13 cellular contexts compared by ENCODE assay signal in the genomic region with DNA sequence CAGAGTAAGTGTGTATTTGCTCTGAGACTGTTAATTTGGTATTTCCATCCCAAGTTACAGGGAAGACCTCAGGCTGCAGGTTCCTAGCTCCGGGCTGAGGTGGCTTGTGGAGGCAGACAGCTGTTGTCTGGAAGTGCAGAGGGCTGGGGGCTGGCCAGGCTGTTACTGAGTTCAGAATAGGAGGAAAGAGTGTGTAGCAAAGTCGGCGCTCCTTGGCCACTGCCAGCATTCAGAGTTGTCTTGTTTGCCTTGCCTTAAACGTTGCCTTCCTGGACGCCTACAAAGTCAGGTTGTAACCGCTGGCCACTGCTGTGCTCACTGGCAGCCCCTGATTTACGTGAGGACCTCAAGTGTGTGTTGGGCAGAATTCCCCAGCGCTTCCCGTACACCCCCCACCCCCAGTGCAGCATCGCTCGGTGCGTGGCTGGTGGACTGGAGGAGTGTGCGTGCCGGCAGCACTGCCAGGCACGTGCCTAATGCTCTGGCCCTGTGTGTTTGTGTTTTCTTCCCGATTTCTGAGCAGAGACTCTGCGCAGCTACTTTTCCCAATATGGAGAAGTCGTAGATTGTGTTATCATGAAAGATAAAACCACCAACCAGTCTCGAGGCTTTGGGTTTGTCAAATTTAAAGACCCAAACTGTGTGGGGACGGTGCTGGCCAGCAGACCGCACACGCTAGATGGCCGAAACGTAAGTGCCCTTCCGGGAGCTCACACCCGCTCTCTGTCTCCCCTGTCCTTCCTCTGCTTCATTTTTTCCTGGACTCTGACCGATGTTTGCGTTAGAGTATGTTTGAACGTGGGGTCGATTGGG. TPM values are rescaled to one million over a fixed set of nuclear protein-coding genes. Genes with fewer than 3 reads are reported as not detected.
DNase-seq lines count a peak whose midpoint lies in the region; ATAC-seq and TF ChIP-seq lines count a peak whose summit lies in the region.
"Had no signal": no experiment of that assay in that cellular context is flagged by ENCODE, and none has a peak within 500 bp of the region (broad histone marks: within the 10 kb centered on the region; RNA-seq: fewer than 3 reads in every experiment).

No MANE protein-coding gene starts in this region.

- CTCF ChIA-PET in WTC11 (lab: Charles Lee): interaction anchor here (1.4 kb wide), 1 partner anchor 27 kb away, joined by 3 read pairs; no protein-coding TSS in a partner anchor

- peaks cover 88% of the 10 kb centered on the region for H3K79me2 ChIP-seq in fibroblast of lung (ENCODE audit: control insufficient read depth, insufficient read depth, low read length)

- ATAC-seq in WTC11: no peak
- no peak for ATAC-seq in HG03039 (IDR thresholded peaks at IDR 0.05; ENCODE audit: unreplicated experiment)
- ATAC-seq in GM21723 (IDR thresholded peaks at IDR 0.05; ENCODE audit: unreplicated experiment): no peak
- no peak for ATAC-seq in GM19023 (IDR thresholded peaks at IDR 0.05; ENCODE audit: unreplicated experiment)

- peaks cover 21% of the 10 kb centered on the region for H3K4me1 ChIP-seq in fibroblast of lung (ENCODE audit: control insufficient read depth, extremely low read depth, insufficient read depth, low read length)

- H3K27ac Mint-ChIP-seq in CD14-positive monocyte (peak overlapping the region in 4 of 7 donors; percentile 10 to 69 (median 36)), WTC11 (peak overlapping the region; percentile 75), progenitor cell of endocrine pancreas (peak overlapping the region; percentile 67)
- H3K27ac Mint-ChIP-seq: B cell; T-helper 1 cell treated with Interleukin-12 subunit alpha and Interleukin-12 subunit beta and Interleukin-4 antibody, amounts not matched to agents 30 μg/mL and 1 μg/mL, for 36 hours had no signal

- no peak overlapping the region for H2AFZ ChIP-seq in fibroblast of lung (ENCODE audit: low read length)

- peaks cover 49% of the 10 kb centered on the region for H3K36me3 ChIP-seq in fibroblast of lung (ENCODE audit: control insufficient read depth, insufficient read depth, low read length)

- no peak for TF ChIP-seq CTCF in CD14-positive monocyte (IDR thresholded peaks at IDR 0.05)
- no peak for TF ChIP-seq CTCF in WTC11 (IDR thresholded peaks at IDR 0.05)
- no peak for TF ChIP-seq CTCF in fibroblast of lung (conservative IDR thresholded peaks at IDR 0.05 in 1 of 2, IDR thresholded peaks at IDR 0.05 in 1 of 2; ENCODE audit: low read depth in 1 of 2, low read length in 2 of 2)
- TF ChIP-seq CTCF in progenitor cell of endocrine pancreas (IDR thresholded peaks at IDR 0.05; ENCODE audit: unreplicated experiment): no peak

- POLR2A ChIA-PET in WTC11 (lab: Charles Lee): no interaction called here

- peak overlapping the region; percentile 49 for H3K27ac ChIP-seq in fibroblast of lung (ENCODE audit: insufficient read depth, low read length)

- intact Hi-C loops in CD14-positive monocyte (cut with micrococcal nuclease): no loop called here

- no peak overlapping the region for H3K9ac ChIP-seq in fibroblast of lung (ENCODE audit: insufficient read depth, low read length)

- H3K27me3 ChIP-seq in fibroblast of lung (ENCODE audit: control insufficient read depth, insufficient read depth, low read length): no peaks in the 10 kb centered on the region

- H3K9me3 ChIP-seq in fibroblast of lung (ENCODE audit: control insufficient read depth, insufficient read depth, low read depth, low read length): no peaks in the 10 kb centered on the region

- H3K4me3 Mint-ChIP-seq in CD14-positive monocyte (no peak overlapping the region), WTC11 (no peak overlapping the region), progenitor cell of endocrine pancreas (ENCODE audit: low read depth) (peak overlapping the region; percentile 11)
- H3K4me3 Mint-ChIP-seq: B cell; T-helper 1 cell treated with Interleukin-12 subunit alpha and Interleukin-12 subunit beta and Interleukin-4 antibody, amounts not matched to agents 30 μg/mL and 1 μg/mL, for 36 hours had no signal

- no peak overlapping the region for H3K4me2 ChIP-seq in fibroblast of lung (ENCODE audit: extremely low read depth, insufficient read depth, low read length)

- H3K36me3 Mint-ChIP-seq in CD14-positive monocyte (peaks cover 45 to 74% of the 10 kb centered on the region in 2 donors), WTC11 (peaks cover 49% of the 10 kb centered on the region), progenitor cell of endocrine pancreas (ENCODE audit: insufficient read depth) (peaks cover 16% of the 10 kb centered on the region)

- DNase-seq in CD14-positive monocyte (ENCODE audit: low spot score) (no peak), WTC11 (ENCODE audit: low spot score) (no peak), fibroblast of lung (ENCODE audit: low read depth in 2 of 2) (no peak), progenitor cell of endocrine pancreas (ENCODE audit: low spot score, unreplicated experiment) (no peak), SW 1271 (lab: John Stamatoyannopoulos, UW) (no peak)
- DNase-seq: GDM1, NCI-H2029 had no signal

- H3K4me1 Mint-ChIP-seq in CD14-positive monocyte (peaks cover 24% of the 10 kb centered on the region), WTC11 (peaks cover 45% of the 10 kb centered on the region), progenitor cell of endocrine pancreas (ENCODE audit: low read depth) (peaks cover 31% of the 10 kb centered on the region)

- no peaks in the 10 kb centered on the region for H4K20me1 ChIP-seq in fibroblast of lung (ENCODE audit: control insufficient read depth, extremely low read depth, insufficient read depth, low read length)

- H3K9me3 Mint-ChIP-seq in CD14-positive monocyte: no peaks in the 10 kb centered on the region
- H3K9me3 Mint-ChIP-seq in WTC11: no peaks in the 10 kb centered on the region
- no peaks in the 10 kb centered on the region for H3K9me3 Mint-ChIP-seq in progenitor cell of endocrine pancreas (ENCODE audit: low read depth)
- H3K9me3 Mint-ChIP-seq: T-helper 1 cell treated with Interleukin-12 subunit alpha and Interleukin-12 subunit beta and Interleukin-4 antibody, amounts not matched to agents 30 μg/mL and 1 μg/mL, for 36 hours had no signal

- H3K27me3 Mint-ChIP-seq in CD14-positive monocyte (ENCODE audit: low read depth in 3 of 3): peaks cover 0 to 1% (median 0%) of the 10 kb centered on the region in 3 donors
- H3K27me3 Mint-ChIP-seq in WTC11 (ENCODE audit: low read depth): no peaks in the 10 kb centered on the region
- no peaks in the 10 kb centered on the region for H3K27me3 Mint-ChIP-seq in progenitor cell of endocrine pancreas
- H3K27me3 Mint-ChIP-seq: B cell had no signal

- H3K4me3 ChIP-seq in fibroblast of lung (replicated peaks in 1 of 4; ENCODE audit: control extremely low read depth in 1 of 4, insufficient read depth in 1 of 4, low read depth in 3 of 4, low read length in 4 of 4): no peak overlapping the region

TF ChIP-seq in WTC11, 78 proteins besides CTCF, POLR2A, EP300 and RAD21:
- no peak for TF ChIP-seq NR3C1 (CRISPR knock-in tag; conservative IDR thresholded peaks at IDR 0.05; ENCODE audit: low read depth)

RNA-seq across cellular contexts. Expression of a gene that starts 10.5 kb away (rescaled TPM):
- polyA plus RNA-seq in CD14-positive monocyte (1 to 10 TPM; 3.3 to 4.2 TPM), fibroblast of lung (44.6 and 65.4 TPM in 2 replicates)
- total RNA-seq in WTC11 (2021) (338 to 360 TPM (median 339 TPM) in 3 replicates), fibroblast of lung (34.9 and 49.5 TPM in 2 replicates), progenitor cell of endocrine pancreas (131 and 136 TPM in 2 replicates)
- 69.9 and 94.0 TPM in 2 replicates for polyA plus RNA-seq in fibroblast of lung (2012)
- 72.9 and 84.1 TPM in 2 replicates for polyA minus RNA-seq in fibroblast of lung (ENCODE audit: low replicate concordance)

RNA-seq across cellular contexts. Expression of a gene that starts 16.5 kb away (rescaled TPM):
- polyA plus RNA-seq in CD14-positive monocyte (under 1 TPM; 0.95 to 0.96 TPM), fibroblast of lung (20.0 and 32.6 TPM in 2 replicates)
- total RNA-seq in WTC11 (2021) (27.7 to 33.6 TPM (median 28.9 TPM) in 3 replicates), fibroblast of lung (31.1 and 44.1 TPM in 2 replicates), progenitor cell of endocrine pancreas (47.0 and 48.5 TPM in 2 replicates)
- polyA plus RNA-seq in fibroblast of lung (2012): 34.3 and 61.8 TPM in 2 replicates
- polyA minus RNA-seq in fibroblast of lung (ENCODE audit: low replicate concordance): 69.4 and 75.2 TPM in 2 replicates

RNA-seq across cellular contexts. Expression of a gene that starts 20.3 kb away (rescaled TPM):
- polyA plus RNA-seq in CD14-positive monocyte: 1,000 to 10,000 TPM; 1,318 to 1,526 TPM
- total RNA-seq in WTC11 (2021): 1,932 to 2,169 TPM (median 2,158 TPM) in 3 replicates
- 369 and 494 TPM in 2 replicates for total RNA-seq in fibroblast of lung
- 878 and 1,038 TPM in 2 replicates for polyA plus RNA-seq in fibroblast of lung
- 1,751 and 2,175 TPM in 2 replicates for polyA plus RNA-seq in fibroblast of lung (2012)
- polyA minus RNA-seq in fibroblast of lung (ENCODE audit: low replicate concordance): 414 and 480 TPM in 2 replicates
- total RNA-seq in progenitor cell of endocrine pancreas: 917 and 938 TPM in 2 replicates

RNA-seq across cellular contexts. Expression of a gene that starts 32.0 kb away (rescaled TPM):
- polyA plus RNA-seq in CD14-positive monocyte (not detected), fibroblast of lung (0.01 and 0.02 TPM in 2 replicates)
- total RNA-seq in WTC11 (2021) (1.0 to 1.4 TPM (median 1.1 TPM) in 3 replicates), fibroblast of lung (0.26 and 0.50 TPM in 2 replicates), progenitor cell of endocrine pancreas (5.2 and 5.8 TPM in 2 replicates)
- polyA plus RNA-seq in fibroblast of lung (2012): 0.25 and 0.30 TPM in 2 replicates
- 0.11 TPM in 1 of 2 replicates, not detected in the other for polyA minus RNA-seq in fibroblast of lung (ENCODE audit: low replicate concordance)
- total RNA-seq: kidney epithelial cell had no signal

RNA-seq across cellular contexts. Expression of a gene that starts 34.2 kb away (rescaled TPM):
- polyA plus RNA-seq in CD14-positive monocyte: 100 to 1,000 TPM; 211 to 232 TPM
- total RNA-seq in WTC11 (2021): 136 to 149 TPM (median 139 TPM) in 3 replicates
- total RNA-seq in fibroblast of lung: 55.0 and 71.2 TPM in 2 replicates
- 29.6 and 30.3 TPM in 2 replicates for polyA plus RNA-seq in fibroblast of lung
- polyA plus RNA-seq in fibroblast of lung (2012): 62.7 and 110 TPM in 2 replicates
- 25.0 and 25.6 TPM in 2 replicates for polyA minus RNA-seq in fibroblast of lung (ENCODE audit: low replicate concordance)
- 56.8 and 62.4 TPM in 2 replicates for total RNA-seq in progenitor cell of endocrine pancreas
